In genomic region chr10:121927361-121927840, GRCh38 we compare ENCODE assay signal across 8 cellular contexts. TPM values are rescaled to one million over a fixed set of nuclear protein-coding genes. Genes with fewer than 3 reads are reported as not detected.
DNase-seq lines count a peak whose midpoint lies in the region; ATAC-seq and TF ChIP-seq lines count a peak whose summit lies in the region.

No MANE protein-coding gene starts in this region.

- no peak for TF ChIP-seq CTCF in AG09309 (IDR thresholded peaks at IDR 0.05; ENCODE audit: control insufficient read depth, insufficient read depth, low read depth, low read length, missing control alignments)
- TF ChIP-seq CTCF in Peyer's patch (IDR thresholded peaks at IDR 0.05), result no peak
- no peak for TF ChIP-seq CTCF in parathyroid adenoma (IDR thresholded peaks at IDR 0.05)

- H3K27me3 ChIP-seq in Peyer's patch (no peaks in the 10 kb centered on the region), parathyroid adenoma (ENCODE audit: control insufficient read depth, insufficient read depth, low read length) (no peaks in the 10 kb centered on the region), aorta (ENCODE audit: control insufficient read depth in 1 of 2, insufficient read depth in 2 of 2, low read length in 1 of 2) (no peaks in the 10 kb centered on the region)

- ATAC-seq in GM18907 (IDR thresholded peaks at IDR 0.05; ENCODE audit: unreplicated experiment), result peak; percentile 46
- peak; percentile 28 for ATAC-seq in HG03103 (IDR thresholded peaks at IDR 0.05; ENCODE audit: low read depth, unreplicated experiment)
- ATAC-seq in aorta (ENCODE audit: low FRiP score), result peak; percentile 75

- H3K9me3 ChIP-seq in Peyer's patch (no peaks in the 10 kb centered on the region), parathyroid adenoma (ENCODE audit: control insufficient read depth, low read length) (no peaks in the 10 kb centered on the region), aorta (ENCODE audit: control insufficient read depth, low read length) (no peaks in the 10 kb centered on the region)

- peak overlapping the region; percentile 57 for H3K4me3 ChIP-seq in AG09309 (ENCODE audit: control insufficient read depth, low read depth, low read length)
- H3K4me3 ChIP-seq in Peyer's patch, result peak overlapping the region; percentile 78 to 100 (median 96)
- peak overlapping the region; percentile 91 for H3K4me3 ChIP-seq in parathyroid adenoma (ENCODE audit: low read depth, low read length)
- H3K4me3 ChIP-seq in aorta (ENCODE audit: low read length in 2 of 2), result peak overlapping the region; percentile 80 to 90

- WGBS in aorta, 2 donors, result 0% methylated on average over 47 to 48 of the region's 48 CpGs

- peak overlapping the region; percentile 58 for H3K4me2 ChIP-seq in parathyroid adenoma (ENCODE audit: low read length)

- DNase-seq in AG09309 (ENCODE audit: low read depth) (no peak), Peyer's patch (peak; percentile 38 to 79 (median 78)), cardiac septum (ENCODE audit: low spot score) (peak; percentile 83), aorta (peak; percentile 67 to 88)
- DNase-seq in activated naive CD8-positive, alpha-beta T cell treated with anti-CD3 and anti-CD28 coated beads, Interleukin-2, amount 50 U/mL, for 16 hours (ENCODE audit: low read depth, low spot score), result peak; percentile 1

- peaks cover 8% of the 10 kb centered on the region for H3K79me2 ChIP-seq in parathyroid adenoma

- peaks cover 0 to 11% (median 0%) of the 10 kb centered on the region in 3 donors for H3K36me3 ChIP-seq in Peyer's patch
- no peaks in the 10 kb centered on the region for H3K36me3 ChIP-seq in parathyroid adenoma (ENCODE audit: control insufficient read depth, insufficient read depth, low read length)
- no peaks in the 10 kb centered on the region for H3K36me3 ChIP-seq in aorta (ENCODE audit: control insufficient read depth in 1 of 2, insufficient read depth in 2 of 2, low read length in 1 of 2)

- H3K4me1 ChIP-seq in Peyer's patch (peaks cover 0 to 28% (median 0%) of the 10 kb centered on the region in 4 donors), parathyroid adenoma (peaks cover 11% of the 10 kb centered on the region), aorta (ENCODE audit: control insufficient read depth in 1 of 2, insufficient read depth in 2 of 2, low read length in 2 of 2) (no peaks in the 10 kb centered on the region)

- peak overlapping the region; percentile 86 to 99 (median 97) for H3K27ac ChIP-seq in Peyer's patch
- peak overlapping the region; percentile 97 for H3K27ac ChIP-seq in parathyroid adenoma
- H3K27ac ChIP-seq in aorta (ENCODE audit: low read depth in 1 of 2, low read length in 2 of 2), result peak overlapping the region; percentile 76 to 80

- H2AFZ ChIP-seq in parathyroid adenoma, result peak overlapping the region; percentile 98

- peak overlapping the region; percentile 91 for H3K9ac ChIP-seq in parathyroid adenoma

- TF ChIP-seq POLR2A in Peyer's patch (IDR thresholded peaks at IDR 0.05), result peak; percentile 25 to 61

- intact Hi-C loops in cardiac septum (cut with DNase I) (loop anchor here (5.0 to 10.0 kb wide), 3 partner anchors 45 to 187 kb away; no protein-coding TSS in a partner anchor), aorta (cut with DNase I) (loop anchor here in 1 of 2 donors (5.0 kb wide), 2 partner anchors 125 to 185 kb away; no protein-coding TSS in a partner anchor)

RNA-seq across cellular contexts. Expression of gene ATE1, which starts 0.4 kb away (rescaled TPM):
- total RNA-seq in Peyer's patch (10 to 100 TPM; 31.4 to 47.9 (median 38.3) TPM), cardiac septum (38.1 TPM), aorta (10 to 100 TPM; 26.6 to 30.0 TPM)
- 1 to 10 TPM; 8.3 to 8.9 TPM for polyA plus RNA-seq in aorta

RNA-seq across cellular contexts. Expression of gene NSMCE4A, which starts 47.6 kb away (rescaled TPM):
- total RNA-seq in Peyer's patch (100 to 1,000 TPM in 2 of 4 donors, 10 to 100 TPM in 2; 59.9 to 175 (median 114) TPM), cardiac septum (29.0 TPM), aorta (10 to 100 TPM; 36.7 to 50.3 TPM)
- polyA plus RNA-seq in aorta, result 10 to 100 TPM; 25.0 to 84.9 TPM
